31 cellular contexts compared by ENCODE assay signal in genomic region chr3:155154255-155154654, GRCh38.
A peak's percentile ranks its signal among the peaks of the same experiment; 100 is the strongest.
DNase-seq lines count a peak whose midpoint lies in the region; ATAC-seq and TF ChIP-seq lines count a peak whose summit lies in the region.
"Had no signal": no experiment of that assay in that cellular context is flagged by ENCODE, and none has a peak within 500 bp of the region (broad histone marks: within the 10 kb centered on the region; RNA-seq: fewer than 3 reads in every experiment).

No MANE protein-coding gene starts in this region.

- H3K36me3 ChIP-seq in SK-N-MC (ENCODE audit: insufficient read depth, low read length) (no peaks in the 10 kb centered on the region), mesenchymal stem cell (ENCODE audit: control insufficient read depth in 1 of 2, insufficient read depth in 2 of 2, low read depth in 1 of 2, low read length in 2 of 2) (peaks cover 0 to 100% of the 10 kb centered on the region in 2 experiments), esophagus muscularis mucosa (no peaks in the 10 kb centered on the region)
- H3K36me3 ChIP-seq: adrenal gland, prostate gland, tibial artery had no signal

- no peak overlapping the region for H2BK5ac ChIP-seq in mesenchymal stem cell (ENCODE audit: low read depth, low read length, poor library complexity, severe bottlenecking)

- H4K8ac ChIP-seq in mesenchymal stem cell (ENCODE audit: low read length): no peak overlapping the region

- H3K4me1 ChIP-seq in mesenchymal stem cell (ENCODE audit: control insufficient read depth, insufficient read depth, low read depth, low read length): no peaks in the 10 kb centered on the region
- H3K4me1 ChIP-seq in esophagus muscularis mucosa: no peaks in the 10 kb centered on the region
- H3K4me1 ChIP-seq: adrenal gland, SJCRH30, tibial artery had no signal

- TF ChIP-seq EP300 in esophagus muscularis mucosa (IDR thresholded peaks at IDR 0.05): no peak

- H3K9me3 Mint-ChIP-seq in stimulated activated naive B cell treated with anti-CD40 and anti-IgM and Interleukin-4, amounts not matched to agents 10 μg/mL and 1 μg/mL and 100 μg/mL, for 72 hours: no peaks in the 10 kb centered on the region
- H3K9me3 Mint-ChIP-seq: activated naive CD4-positive, alpha-beta T cell treated with anti-CD3 and anti-CD28 coated beads for 36 hours; activated T-helper 1 cell treated with anti-CD3 and anti-CD28 coated beads, Interleukin-12 subunit alpha, Interleukin-12 subunit beta, Interleukin-2, Interleukin-4 antibody, amounts not matched to agents 30 ng/mL and 10 ng/mL and 1 ng/mL, durations not matched to agents 14 hours and 24 hours and 36 hours; stimulated activated naive CD8-positive, alpha-beta T cell treated with anti-CD3 and anti-CD28 coated beads, Interleukin-15, amount 100 ng/mL, for 72 hours had no signal

- no peak overlapping the region for H3K9ac ChIP-seq in SK-N-MC (ENCODE audit: insufficient read length)
- peak overlapping the region; percentile 24 for H3K9ac ChIP-seq in mesenchymal stem cell (ENCODE audit: low read length)

- peaks cover 3 to 5% of the 10 kb centered on the region in 2 donors for H3K36me3 Mint-ChIP-seq in stimulated activated naive B cell treated with anti-CD40 and anti-IgM and Interleukin-4, amounts not matched to agents 10 μg/mL and 1 μg/mL and 100 μg/mL, for 72 hours

- H3K27me3 Mint-ChIP-seq in stimulated activated naive B cell treated with anti-CD40 and anti-IgM and Interleukin-4, amounts not matched to agents 10 μg/mL and 1 μg/mL and 100 μg/mL, for 72 hours: no peaks in the 10 kb centered on the region
- H3K27me3 Mint-ChIP-seq: stimulated activated naive CD8-positive, alpha-beta T cell treated with anti-CD3 and anti-CD28 coated beads, Interleukin-15, amount 100 ng/mL, for 72 hours had no signal

- H3K14ac ChIP-seq in mesenchymal stem cell (ENCODE audit: low read length in 2 of 2): no peak overlapping the region

- H2BK120ac ChIP-seq in mesenchymal stem cell (ENCODE audit: low read depth, low read length): no peak overlapping the region

- no peak for TF ChIP-seq CTCF in esophagus muscularis mucosa (IDR thresholded peaks at IDR 0.05)

- no peak overlapping the region for H3K4ac ChIP-seq in mesenchymal stem cell (ENCODE audit: low read depth in 1 of 2, low read length in 2 of 2)

- no peak for TF ChIP-seq POLR2A in esophagus muscularis mucosa (IDR thresholded peaks at IDR 0.05; ENCODE audit: low read depth)

- H3K27me3 ChIP-seq in mesenchymal stem cell (ENCODE audit: control insufficient read depth in 1 of 2, insufficient read depth in 1 of 2, low read length in 2 of 2) (no peaks in the 10 kb centered on the region), esophagus muscularis mucosa (peaks cover 0 to 3% (median 0%) of the 10 kb centered on the region in 4 donors)
- H3K27me3 ChIP-seq: adrenal gland, hepatocyte, neutrophil, Peyer's patch, SJCRH30, tibial artery had no signal

- H3K4me1 Mint-ChIP-seq in stimulated activated naive B cell treated with anti-CD40 and anti-IgM and Interleukin-4, amounts not matched to agents 10 μg/mL and 1 μg/mL and 100 μg/mL, for 72 hours: peaks cover 4 to 18% of the 10 kb centered on the region in 2 donors
- H3K4me1 Mint-ChIP-seq: stimulated activated naive CD8-positive, alpha-beta T cell treated with anti-CD3 and anti-CD28 coated beads, Interleukin-15, amount 100 ng/mL, for 72 hours had no signal

- H3K4me2 ChIP-seq in mesenchymal stem cell (ENCODE audit: low read length, poor library complexity, severe bottlenecking): no peak overlapping the region
- H3K4me2 ChIP-seq: hepatocyte had no signal

- H3K9me3 ChIP-seq in SK-N-MC (ENCODE audit: low read depth, low read length) (no peaks in the 10 kb centered on the region), mesenchymal stem cell (ENCODE audit: control insufficient read depth, low read length) (no peaks in the 10 kb centered on the region), esophagus muscularis mucosa (no peaks in the 10 kb centered on the region)
- H3K9me3 ChIP-seq: adrenal gland, neutrophil, Peyer's patch, prostate gland, SJCRH30, tibial artery had no signal

- DNase-seq in EH (ENCODE audit: low read depth): peak; percentile 17
- DNase-seq in SK-N-MC (ENCODE audit: low read depth, low spot score): no peak
- DNase-seq in mesenchymal stem cell: peak; percentile 36
- no peak for DNase-seq in stimulated activated naive B cell treated with anti-CD40 and anti-IgM and Interleukin-4, amounts not matched to agents 10 μg/mL and 1 μg/mL and 100 μg/mL, for 72 hours
- DNase-seq in NCI-H510A (lab: John Stamatoyannopoulos, UW): no peak
- no peak for DNase-seq in esophagus muscularis mucosa (ENCODE audit: extremely low spot score)
- DNase-seq: ACHN; activated CD4-positive, alpha-beta T cell treated with anti-CD3 and anti-CD28 coated beads, Interleukin-2, amount 50 U/mL, for 48 hours; activated CD8-positive, alpha-beta memory T cell treated with anti-CD3 and anti-CD28 coated beads, Interleukin-2, amount 50 U/mL, for 4 hours; activated naive CD4-positive, alpha-beta T cell treated with anti-CD3 and anti-CD28 coated beads for 36 hours; adrenal gland; effector memory CD4-positive, alpha-beta T cell; left colon; mammary epithelial cell; NCI-H1092; NCI-H1694 treated with DMSO at 0.1 percent for 48 hours; NCI-H2171; NCI-H524 treated with DMSO at 0.1 percent for 48 hours; Peyer's patch; SJCRH30; stimulated activated naive CD8-positive, alpha-beta T cell treated with anti-CD3 and anti-CD28 coated beads, Interleukin-15, amount 100 ng/mL, for 72 hours; tibial artery had no signal

- intact Hi-C loops in esophagus muscularis mucosa (cut with DNase I): no loop called here

- H3K4me3 ChIP-seq in SK-N-MC: no peak overlapping the region
- no peak overlapping the region for H3K4me3 ChIP-seq in mesenchymal stem cell (ENCODE audit: insufficient read depth in 1 of 2, low read depth in 1 of 2, low read length in 2 of 2)
- H3K4me3 ChIP-seq in esophagus muscularis mucosa: no peak overlapping the region
- H3K4me3 ChIP-seq: adrenal gland, coronary artery, GM12878, hepatocyte, Peyer's patch, prostate gland, SJCRH30, skin epidermis, tibial artery had no signal

- WGBS in mesenchymal stem cell: 97% methylated on average over 3 of the region's 3 CpGs
- WGBS in esophagus muscularis mucosa: 84% methylated on average over 3 of the region's 3 CpGs

- no peak overlapping the region for H2BK12ac ChIP-seq in mesenchymal stem cell (ENCODE audit: low read length in 2 of 2)

- no peak overlapping the region for H2BK15ac ChIP-seq in mesenchymal stem cell (ENCODE audit: low read depth, poor library complexity, severe bottlenecking)

- H3K4me3 Mint-ChIP-seq in stimulated activated naive B cell treated with anti-CD40 and anti-IgM and Interleukin-4, amounts not matched to agents 10 μg/mL and 1 μg/mL and 100 μg/mL, for 72 hours: no peak overlapping the region
- H3K4me3 Mint-ChIP-seq: activated naive CD4-positive, alpha-beta T cell treated with anti-CD3 and anti-CD28 coated beads for 36 hours; activated T-helper 1 cell treated with anti-CD3 and anti-CD28 coated beads, Interleukin-12 subunit alpha, Interleukin-12 subunit beta, Interleukin-2, Interleukin-4 antibody, amounts not matched to agents 30 ng/mL and 10 ng/mL and 1 ng/mL, durations not matched to agents 14 hours and 24 hours and 36 hours; stimulated activated naive CD8-positive, alpha-beta T cell treated with anti-CD3 and anti-CD28 coated beads, Interleukin-15, amount 100 ng/mL, for 72 hours had no signal

- no peaks in the 10 kb centered on the region for H3K79me1 ChIP-seq in mesenchymal stem cell (replicated peaks; ENCODE audit: low read length, poor library complexity, severe bottlenecking)

- H3K27ac ChIP-seq in SK-N-MC (peak overlapping the region; percentile 16; the same call in 1 of the 2 replicates), mesenchymal stem cell (ENCODE audit: low read length, poor library complexity, severe bottlenecking) (no peak overlapping the region), esophagus muscularis mucosa (replicated peaks in 1 of 4) (no peak overlapping the region)
- H3K27ac ChIP-seq: adrenal gland, C4-2B, coronary artery, hepatocyte, neutrophil, prostate gland, SJCRH30, skin epidermis, tibial artery had no signal

- no peak overlapping the region for H3K27ac Mint-ChIP-seq in stimulated activated naive B cell treated with anti-CD40 and anti-IgM and Interleukin-4, amounts not matched to agents 10 μg/mL and 1 μg/mL and 100 μg/mL, for 72 hours
- H3K27ac Mint-ChIP-seq: activated naive CD4-positive, alpha-beta T cell treated with anti-CD3 and anti-CD28 coated beads for 36 hours; activated T-helper 1 cell treated with anti-CD3 and anti-CD28 coated beads, Interleukin-12 subunit alpha, Interleukin-12 subunit beta, Interleukin-2, Interleukin-4 antibody, amounts not matched to agents 30 ng/mL and 10 ng/mL and 1 ng/mL, durations not matched to agents 14 hours and 24 hours and 36 hours; stimulated activated naive CD8-positive, alpha-beta T cell treated with anti-CD3 and anti-CD28 coated beads, Interleukin-15, amount 100 ng/mL, for 72 hours had no signal

- no peak overlapping the region for H4K91ac ChIP-seq in mesenchymal stem cell (ENCODE audit: low read length)

- no peak overlapping the region for H2AK5ac ChIP-seq in mesenchymal stem cell (ENCODE audit: low read length, severe bottlenecking)

- peak; percentile 48 to 70 for ATAC-seq in stimulated activated naive B cell treated with anti-CD40 and anti-IgM and Interleukin-4, amounts not matched to agents 10 μg/mL and 1 μg/mL and 100 μg/mL, for 72 hours (replicated peaks)
- ATAC-seq in HG02798 (IDR thresholded peaks at IDR 0.05; ENCODE audit: poor library complexity, unreplicated experiment): no peak
- ATAC-seq: GM12878; left colon; stimulated activated naive CD8-positive, alpha-beta T cell treated with anti-CD3 and anti-CD28 coated beads, Interleukin-15, amount 100 ng/mL, for 72 hours had no signal

- H2AFZ ChIP-seq in mesenchymal stem cell (ENCODE audit: low read depth, low read length): no peak overlapping the region
- H2AFZ ChIP-seq: hepatocyte had no signal

- H3K23ac ChIP-seq in mesenchymal stem cell (ENCODE audit: low read length in 2 of 2): no peak overlapping the region

- H3K18ac ChIP-seq in mesenchymal stem cell (ENCODE audit: low read depth in 1 of 2, low read length in 2 of 2): no peak overlapping the region

Comparison
In these comparisons a context has a peak if more than half of its experiments do, and no peak if none do; other contexts are left out.
1. DNase-seq: peak in EH (single experiment) and mesenchymal stem cell (single experiment); none in SK-N-MC (single experiment), stimulated activated naive B cell treated with anti-CD40 and anti-IgM and Interleukin-4, amounts not matched to agents 10 μg/mL and 1 μg/mL and 100 μg/mL, for 72 hours (single experiment), NCI-H510A (single experiment) and esophagus muscularis mucosa (single experiment).